11 cellular contexts compared by ENCODE assay signal in genomic region chr5:31909073-31909472, GRCh38.
"Had no signal": no experiment of that assay in that cellular context is flagged by ENCODE, and none has a peak within 500 bp of the region (broad histone marks: within the 10 kb centered on the region; RNA-seq: fewer than 3 reads in every experiment).

No MANE protein-coding gene starts in this region.

- DNase-seq: H9, HCEC 1CT, HFFc6, Karpas-422, KBM-7 had no signal

- FAIRE-seq: H1, H54 had no signal

- H3K4me3 Mint-ChIP-seq: GM23338, H9, HFFc6, IgD-negative memory B cell had no signal

- H3K27ac ChIP-seq: HL-60, KMS-11 had no signal

- ATAC-seq: GM23338 had no signal

- H3K9me3 Mint-ChIP-seq: GM23338, H9, HFFc6 had no signal

- H2AFZ ChIP-seq: GM23338 had no signal

- H3K4me3 ChIP-seq: GM23338 had no signal

- H3K27me3 Mint-ChIP-seq: IgD-negative memory B cell had no signal

- H3K27ac Mint-ChIP-seq: GM23338, H9, HFFc6, IgD-negative memory B cell had no signal

- H3K4me2 ChIP-seq: GM23338, KMS-11 had no signal

- H3K4me1 Mint-ChIP-seq: IgD-negative memory B cell had no signal

- H3K9ac ChIP-seq: KMS-11 had no signal
